In genomic region chr2:204280239-204280638, GRCh38 we compare ENCODE assay signal across 1 cellular context.
A peak's percentile ranks its signal among the peaks of the same experiment; 100 is the strongest.
TF ChIP-seq lines count a peak whose summit lies in the region.

No MANE protein-coding gene starts in this region.

TF ChIP-seq in K562, 482 proteins besides CTCF, POLR2A, EP300 and RAD21 (continued from another document):
- TF ChIP-seq RFX1 (IDR thresholded peaks at IDR 0.05) (no peak), HNRNPH1 (optimal IDR thresholded peaks at IDR 0.05; ENCODE audit: low read depth, low read length) (no peak), GATAD2B (IDR thresholded peaks at IDR 0.05; ENCODE audit: borderline replicate concordance) (no peak), VEZF1 (CRISPR knock-in tag; IDR thresholded peaks at IDR 0.05) (peak; percentile 46; the same call in 1 of the 2 replicates), ZNF395 (CRISPR knock-in tag; IDR thresholded peaks at IDR 0.05) (no peak), ATF3 (IDR thresholded peaks at IDR 0.05) (peak; percentile 59), ATF3 (CRISPR knock-in tag; conservative IDR thresholded peaks at IDR 0.05) (no peak), ZBTB11 (CRISPR knock-in tag; IDR thresholded peaks at IDR 0.05) (peak in 1 of 3 experiments; percentile 54; a peak in 1 of 6 replicates), NFXL1 (CRISPR knock-in tag; IDR thresholded peaks at IDR 0.05) (no peak), ARID1B (IDR thresholded peaks at IDR 0.05) (peak; percentile 88), DPF2 (IDR thresholded peaks at IDR 0.05) (peak; percentile 63; the same call in 1 of the 2 replicates), NFIC (IDR thresholded peaks at IDR 0.05) (peak; percentile 55), BACH1 (tag; IDR thresholded peaks at IDR 0.05) (peak; percentile 31; the same call in 1 of the 2 replicates), MEF2D (tag; conservative IDR thresholded peaks at IDR 0.05; ENCODE audit: low read depth) (peak; percentile 46; the same call in 1 of the 2 replicates), MAFG (tag; conservative IDR thresholded peaks at IDR 0.05) (peak; percentile 67), ZNF766 (CRISPR knock-in tag; conservative IDR thresholded peaks at IDR 0.05) (0 out of 2 replicates have a peak, but pooled peaks have one; percentile 35), ZNF124 (CRISPR knock-in tag; IDR thresholded peaks at IDR 0.05) (no peak), ELF2 (CRISPR knock-in tag; IDR thresholded peaks at IDR 0.05) (no peak), SP2 (IDR thresholded peaks at IDR 0.05; ENCODE audit: extremely low read depth, low read depth, low read length, poor library complexity, severe bottlenecking) (no peak), TAL1 (IDR thresholded peaks at IDR 0.05) (peak; percentile 90), ZNF175 (CRISPR knock-in tag; IDR thresholded peaks at IDR 0.05; ENCODE audit: low read depth) (peak; percentile 35; the same call in 1 of the 2 replicates), TRIM24 (IDR thresholded peaks at IDR 0.05) (peak; percentile 57 to 74), BCOR (IDR thresholded peaks at IDR 0.05) (no peak), SOX6 (IDR thresholded peaks at IDR 0.05) (peak; percentile 56; the same call in 1 of the 2 replicates), ETV1 (tag; conservative IDR thresholded peaks at IDR 0.05; ENCODE audit: low read depth) (peak; percentile 87), ZNF551 (CRISPR knock-in tag; IDR thresholded peaks at IDR 0.05) (no peak), ZNF589 (CRISPR knock-in tag; IDR thresholded peaks at IDR 0.05; ENCODE audit: low read depth) (peak; percentile 74; the same call in 1 of the 2 replicates), TCF3 (CRISPR knock-in tag; IDR thresholded peaks at IDR 0.05) (peak; percentile 75), FOXM1 (IDR thresholded peaks at IDR 0.05; ENCODE audit: low read depth) (0 out of 2 replicates have a peak, but pooled peaks have one; percentile 33), FOXM1 (CRISPR knock-in tag; IDR thresholded peaks at IDR 0.05; ENCODE audit: low read depth) (no peak), POLR2G (IDR thresholded peaks at IDR 0.05; ENCODE audit: low read depth, low read length) (no peak)
